Comparison of ENCODE assay signal across 1 cellular context in the genomic region with DNA sequence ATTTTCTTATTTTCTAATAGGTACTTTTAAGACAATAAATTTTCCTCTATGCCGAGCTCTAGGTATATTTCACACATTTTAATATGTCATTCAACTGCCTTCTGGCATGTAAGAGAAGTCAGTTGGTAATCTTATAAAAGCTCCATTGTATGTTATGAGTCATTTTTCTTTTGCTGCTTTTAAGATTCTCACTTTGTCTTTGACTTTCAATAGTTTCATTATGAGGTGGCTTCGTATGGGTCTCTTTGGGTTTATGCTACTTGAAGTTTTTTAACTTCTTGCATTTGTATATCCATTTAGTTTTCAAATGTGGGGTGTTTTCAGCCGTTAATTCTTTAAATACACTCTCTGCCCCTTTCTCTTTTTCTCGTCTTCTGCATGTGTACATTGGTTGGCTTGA.
TF ChIP-seq lines count a peak whose summit lies in the region.

No MANE protein-coding gene starts in this region.

TF ChIP-seq in SK-N-SH treated with all-trans-retinoic acid at 6 μM for 48 hours, 23 proteins besides CTCF, POLR2A, EP300 and RAD21 (continued from another document):
- TF ChIP-seq, protein P1, sequence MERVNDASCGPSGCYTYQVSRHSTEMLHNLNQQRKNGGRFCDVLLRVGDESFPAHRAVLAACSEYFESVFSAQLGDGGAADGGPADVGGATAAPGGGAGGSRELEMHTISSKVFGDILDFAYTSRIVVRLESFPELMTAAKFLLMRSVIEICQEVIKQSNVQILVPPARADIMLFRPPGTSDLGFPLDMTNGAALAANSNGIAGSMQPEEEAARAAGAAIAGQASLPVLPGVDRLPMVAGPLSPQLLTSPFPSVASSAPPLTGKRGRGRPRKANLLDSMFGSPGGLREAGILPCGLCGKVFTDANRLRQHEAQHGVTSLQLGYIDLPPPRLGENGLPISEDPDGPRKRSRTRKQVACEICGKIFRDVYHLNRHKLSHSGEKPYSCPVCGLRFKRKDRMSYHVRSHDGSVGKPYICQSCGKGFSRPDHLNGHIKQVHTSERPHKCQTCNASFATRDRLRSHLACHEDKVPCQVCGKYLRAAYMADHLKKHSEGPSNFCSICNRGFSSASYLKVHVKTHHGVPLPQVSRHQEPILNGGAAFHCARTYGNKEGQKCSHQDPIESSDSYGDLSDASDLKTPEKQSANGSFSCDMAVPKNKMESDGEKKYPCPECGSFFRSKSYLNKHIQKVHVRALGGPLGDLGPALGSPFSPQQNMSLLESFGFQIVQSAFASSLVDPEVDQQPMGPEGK (CRISPR knock-in tag; IDR thresholded peaks at IDR 0.05; ENCODE audit: borderline replicate concordance): no peak
- TF ChIP-seq, protein P2, sequence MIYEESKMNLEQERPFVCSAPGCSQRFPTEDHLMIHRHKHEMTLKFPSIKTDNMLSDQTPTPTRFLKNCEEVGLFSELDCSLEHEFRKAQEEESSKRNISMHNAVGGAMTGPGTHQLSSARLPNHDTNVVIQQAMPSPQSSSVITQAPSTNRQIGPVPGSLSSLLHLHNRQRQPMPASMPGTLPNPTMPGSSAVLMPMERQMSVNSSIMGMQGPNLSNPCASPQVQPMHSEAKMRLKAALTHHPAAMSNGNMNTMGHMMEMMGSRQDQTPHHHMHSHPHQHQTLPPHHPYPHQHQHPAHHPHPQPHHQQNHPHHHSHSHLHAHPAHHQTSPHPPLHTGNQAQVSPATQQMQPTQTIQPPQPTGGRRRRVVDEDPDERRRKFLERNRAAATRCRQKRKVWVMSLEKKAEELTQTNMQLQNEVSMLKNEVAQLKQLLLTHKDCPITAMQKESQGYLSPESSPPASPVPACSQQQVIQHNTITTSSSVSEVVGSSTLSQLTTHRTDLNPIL (CRISPR knock-in tag; IDR thresholded peaks at IDR 0.05; ENCODE audit: low read depth): no peak
- no peak for TF ChIP-seq OSR1 (CRISPR knock-in tag; IDR thresholded peaks at IDR 0.05)
- no peak for TF ChIP-seq TOX (CRISPR knock-in tag; IDR thresholded peaks at IDR 0.05; ENCODE audit: borderline replicate concordance)
- no peak for TF ChIP-seq ARNTL (CRISPR knock-in tag; IDR thresholded peaks at IDR 0.05; ENCODE audit: borderline replicate concordance, low read depth)
- no peak for TF ChIP-seq ESRRG (CRISPR knock-in tag; IDR thresholded peaks at IDR 0.05)
- TF ChIP-seq RARB (CRISPR knock-in tag; IDR thresholded peaks at IDR 0.05): no peak
- TF ChIP-seq SNAI2 (CRISPR knock-in tag; IDR thresholded peaks at IDR 0.05): no peak
- no peak for TF ChIP-seq ZNF8 (CRISPR knock-in tag; IDR thresholded peaks at IDR 0.05)
- no peak for TF ChIP-seq ZFP30 (CRISPR knock-in tag; IDR thresholded peaks at IDR 0.05)
- TF ChIP-seq GLIS3 (CRISPR knock-in tag; IDR thresholded peaks at IDR 0.05): no peak
- no peak for TF ChIP-seq ZC3H10 (CRISPR knock-in tag; IDR thresholded peaks at IDR 0.05)
- TF ChIP-seq CSDC2 (CRISPR knock-in tag; IDR thresholded peaks at IDR 0.05): no peak
